In genomic region chr12:104427547-104427938, GRCh38 we compare ENCODE assay signal across 22 cellular contexts. TPM values are rescaled to one million over a fixed set of nuclear protein-coding genes. Genes with fewer than 3 reads are reported as not detected.
DNase-seq lines count a peak whose midpoint lies in the region; ATAC-seq and TF ChIP-seq lines count a peak whose summit lies in the region.
"Had no signal": no experiment of that assay in that cellular context is flagged by ENCODE, and none has a peak within 500 bp of the region (broad histone marks: within the 10 kb centered on the region; RNA-seq: fewer than 3 reads in every experiment).

No MANE protein-coding gene starts in this region.

- H3K27me3 Mint-ChIP-seq in CD8-positive, alpha-beta T cell (ENCODE audit: low read depth) = no peaks in the 10 kb centered on the region
- H3K27me3 Mint-ChIP-seq in immature natural killer cell (ENCODE audit: low read depth in 3 of 3) (peaks cover 3 to 7% (median 3%) of the 10 kb centered on the region in 3 donors), glutamatergic neuron (ENCODE audit: unreplicated experiment) (no peaks in the 10 kb centered on the region)

- peaks cover 2% of the 10 kb centered on the region for H3K9me3 Mint-ChIP-seq in CD8-positive, alpha-beta T cell
- H3K9me3 Mint-ChIP-seq in immature natural killer cell = no peaks in the 10 kb centered on the region
- peaks cover 2% of the 10 kb centered on the region for H3K9me3 Mint-ChIP-seq in glutamatergic neuron (ENCODE audit: unreplicated experiment)
- H3K9me3 Mint-ChIP-seq: nephron; T-helper 1 cell treated with Interleukin-12 subunit alpha and Interleukin-12 subunit beta and Interleukin-4 antibody, amounts not matched to agents 30 μg/mL and 1 μg/mL, for 36 hours had no signal

- no peaks in the 10 kb centered on the region for H3K36me3 Mint-ChIP-seq in CD8-positive, alpha-beta T cell
- H3K36me3 Mint-ChIP-seq in immature natural killer cell (peaks cover 0 to 6% (median 0%) of the 10 kb centered on the region in 3 donors), glutamatergic neuron (ENCODE audit: unreplicated experiment) (no peaks in the 10 kb centered on the region)

- H3K27ac Mint-ChIP-seq in CD8-positive, alpha-beta T cell = no peak overlapping the region
- H3K27ac Mint-ChIP-seq in immature natural killer cell = peak overlapping the region; percentile 17 to 94 (median 88)
- no peak overlapping the region for H3K27ac Mint-ChIP-seq in glutamatergic neuron (ENCODE audit: unreplicated experiment)
- H3K27ac Mint-ChIP-seq: activated naive CD4-positive, alpha-beta T cell treated with anti-CD3 and anti-CD28 coated beads for 36 hours; nephron; T-helper 1 cell treated with Interleukin-12 subunit alpha and Interleukin-12 subunit beta and Interleukin-4 antibody, amounts not matched to agents 30 μg/mL and 1 μg/mL, for 36 hours had no signal

- peaks cover 4% of the 10 kb centered on the region for H3K4me1 Mint-ChIP-seq in CD8-positive, alpha-beta T cell (ENCODE audit: low read depth)
- H3K4me1 Mint-ChIP-seq in immature natural killer cell = peaks cover 25 to 28% of the 10 kb centered on the region in 2 donors
- H3K4me1 Mint-ChIP-seq in glutamatergic neuron (ENCODE audit: low read depth, unreplicated experiment) = peaks cover 1% of the 10 kb centered on the region
- H3K4me1 Mint-ChIP-seq: nephron had no signal

- no peaks in the 10 kb centered on the region for H3K4me1 ChIP-seq in CD8-positive, alpha-beta T cell (ENCODE audit: insufficient read depth, low read length)
- H3K4me1 ChIP-seq: ascending aorta, tibial artery had no signal

- no peak overlapping the region for H3K27ac ChIP-seq in CD8-positive, alpha-beta T cell (ENCODE audit: low read depth, low read length)
- H3K27ac ChIP-seq: ascending aorta, tibial artery had no signal

- H3K27me3 ChIP-seq in CD8-positive, alpha-beta T cell (ENCODE audit: insufficient read depth, low read length) = no peaks in the 10 kb centered on the region
- H3K27me3 ChIP-seq: ascending aorta, tibial artery had no signal

- CTCF ChIA-PET in CD8-positive, alpha-beta T cell (lab: Charles Lee) = interaction anchor here (1.7 kb wide), 1 partner anchor 8 kb away, joined by 5 read pairs; no protein-coding TSS in a partner anchor

- no peak overlapping the region for H3K4me3 ChIP-seq in CD8-positive, alpha-beta T cell (ENCODE audit: low read depth, low read length)
- H3K4me3 ChIP-seq in GM12865 (ENCODE audit: low read depth, low read length) = no peak overlapping the region
- H3K4me3 ChIP-seq: ascending aorta, tibial artery had no signal

- POLR2A ChIA-PET in CD8-positive, alpha-beta T cell (lab: Charles Lee) = no interaction called here

- intact Hi-C loops in CD8-positive, alpha-beta T cell (cut with DNase I, micrococcal nuclease) = no loop called here

- peak; percentile 56 for ATAC-seq in CD8-positive, alpha-beta T cell
- ATAC-seq in HG03175 (IDR thresholded peaks at IDR 0.05; ENCODE audit: unreplicated experiment) = peak; percentile 75

- no peaks in the 10 kb centered on the region for H3K9me3 ChIP-seq in CD8-positive, alpha-beta T cell (ENCODE audit: low read length)
- H3K9me3 ChIP-seq: ascending aorta, tibial artery had no signal

- no peak overlapping the region for H3K4me3 Mint-ChIP-seq in CD8-positive, alpha-beta T cell
- H3K4me3 Mint-ChIP-seq in immature natural killer cell = peak overlapping the region; percentile 1 to 53 (median 8)
- H3K4me3 Mint-ChIP-seq in glutamatergic neuron (ENCODE audit: unreplicated experiment) = no peak overlapping the region
- H3K4me3 Mint-ChIP-seq: activated naive CD4-positive, alpha-beta T cell treated with anti-CD3 and anti-CD28 coated beads for 36 hours; nephron; T-helper 1 cell treated with Interleukin-12 subunit alpha and Interleukin-12 subunit beta and Interleukin-4 antibody, amounts not matched to agents 30 μg/mL and 1 μg/mL, for 36 hours had no signal

- DNase-seq in CD8-positive, alpha-beta T cell = no peak
- DNase-seq in GM12865 (ENCODE audit: low read depth) (peak; percentile 25), immature natural killer cell (peak; percentile 77 to 81 (median 77)), AG08396 (ENCODE audit: low spot score) (no peak), NCI-H524 (lab: John Stamatoyannopoulos, UW) (no peak), glutamatergic neuron (no peak)
- DNase-seq: activated CD4-positive, alpha-beta T cell treated with anti-CD3 and anti-CD28 coated beads, Interleukin-2, amount 50 U/mL, for 1 hour; activated CD8-positive, alpha-beta memory T cell treated with anti-CD3 and anti-CD28 coated beads, Interleukin-2, amount 50 U/mL, for 48 hours; activated naive CD4-positive, alpha-beta T cell treated with anti-CD3 and anti-CD28 coated beads for 36 hours; caudate nucleus; DMS 273 treated with DMSO at 0.1 percent for 48 hours; islet precursor cell; midbrain; NCI-H1694 treated with DMSO at 0.1 percent for 48 hours; NCI-H69; stimulated activated CD4-positive, alpha-beta T cell treated with anti-CD3 and anti-CD28 coated beads, Interleukin-4, amount 100 ng/mL, for 24 hours; stimulated activated naive CD4-positive, alpha-beta T cell treated with Interleukin-2 at 50 U/mL for 16 hours; tibial artery had no signal

- TF ChIP-seq CTCF in CD8-positive, alpha-beta T cell (IDR thresholded peaks at IDR 0.05) = no peak
- TF ChIP-seq CTCF in GM12865 (IDR thresholded peaks at IDR 0.05; ENCODE audit: insufficient read depth, low read depth, low read length, missing control alignments) (no peak), glutamatergic neuron (IDR thresholded peaks at IDR 0.05; ENCODE audit: partially characterized antibody, unreplicated experiment) (no peak)

- H3K36me3 ChIP-seq in CD8-positive, alpha-beta T cell (ENCODE audit: insufficient read depth, low read length) = no peaks in the 10 kb centered on the region
- H3K36me3 ChIP-seq: ascending aorta, tibial artery had no signal

RNA-seq across cellular contexts. Expression of gene CHST11, which starts 29.2 kb away (rescaled TPM):
- total RNA-seq in CD8-positive, alpha-beta T cell = 10 to 100 TPM; 29.1 to 35.5 TPM
- 10 to 100 TPM; 42.5 to 90.1 (median 78.4) TPM for polyA plus RNA-seq in immature natural killer cell
- 11.5 TPM for total RNA-seq in glutamatergic neuron (ENCODE audit: unreplicated experiment)

Comparison
In these comparisons a context has a peak if more than half of its experiments do, and no peak if none do; other contexts are left out.
1. DNase-seq: peak in GM12865 (single experiment) and immature natural killer cell (3 of 3); none in CD8-positive, alpha-beta T cell (0 of 7), AG08396 (single experiment), NCI-H524 (0 of 2) and glutamatergic neuron (single experiment).
2. H3K27ac Mint-ChIP-seq: peak in immature natural killer cell (6 of 6); none in CD8-positive, alpha-beta T cell (single experiment) and glutamatergic neuron (single experiment).
3. H3K4me3 Mint-ChIP-seq: peak in immature natural killer cell (5 of 5); none in CD8-positive, alpha-beta T cell (single experiment) and glutamatergic neuron (single experiment).